In the genomic region with DNA sequence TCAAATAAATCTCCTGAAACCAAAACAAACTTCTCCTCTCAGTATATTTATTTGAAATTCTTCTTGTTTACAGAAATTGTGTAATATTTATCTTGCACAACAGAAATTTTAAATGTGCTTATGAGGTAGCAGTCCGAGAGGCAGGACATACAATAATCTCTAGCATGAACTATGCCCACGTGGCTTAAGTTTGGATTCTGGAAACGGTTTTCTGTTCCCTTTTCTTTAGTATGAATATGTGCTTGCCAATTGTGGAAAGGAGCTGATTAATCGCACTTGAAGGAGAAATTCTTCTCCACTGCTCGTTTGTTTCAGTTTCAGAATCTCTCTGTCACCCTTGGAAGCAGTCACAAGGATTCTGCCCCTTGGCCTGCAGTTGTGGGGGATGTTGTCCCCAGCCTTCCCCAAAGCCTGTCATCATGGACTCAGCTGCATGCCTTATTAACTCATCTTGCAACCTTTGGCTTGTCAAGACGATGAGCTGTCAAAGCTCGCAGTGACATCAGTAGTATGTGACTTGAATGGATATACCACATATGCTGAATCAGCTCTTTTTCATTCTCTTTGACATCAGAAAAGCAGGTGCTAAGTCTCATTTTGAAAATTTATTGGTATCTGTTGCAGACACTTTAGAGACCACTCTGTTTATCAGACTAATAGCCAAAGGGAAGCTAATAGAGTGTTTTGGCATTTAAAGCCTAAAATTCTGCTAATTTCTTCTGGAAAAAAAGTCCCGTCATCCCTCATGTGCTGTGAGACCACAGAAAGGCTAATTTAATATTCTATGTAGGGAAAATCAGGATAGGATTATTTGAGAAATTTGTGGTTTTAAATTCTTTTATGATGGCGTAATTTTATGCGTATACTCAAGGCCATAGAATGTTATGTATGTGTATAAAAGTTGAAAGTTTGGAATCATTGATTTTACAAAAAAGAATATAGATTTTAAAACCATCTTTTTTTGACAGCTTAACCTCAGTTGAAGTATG, we compare ENCODE assay signal across 1 cellular context.
A peak's percentile ranks its signal among the peaks of the same experiment; 100 is the strongest.
TF ChIP-seq lines count a peak whose summit lies in the region.

No MANE protein-coding gene starts in this region.

TF ChIP-seq in HepG2, 621 proteins besides CTCF, POLR2A, EP300 and RAD21 (continued from another document and continues in another):
- TF ChIP-seq ZBTB10 (CRISPR knock-in tag; IDR thresholded peaks at IDR 0.05; ENCODE audit: borderline replicate concordance) (no peak), ZNF350 (CRISPR knock-in tag; IDR thresholded peaks at IDR 0.05; ENCODE audit: borderline replicate concordance, low read depth) (no peak), JARID2 (CRISPR knock-in tag; IDR thresholded peaks at IDR 0.05; ENCODE audit: insufficient replicate concordance) (no peak), FOXP1 (IDR thresholded peaks at IDR 0.05) (no peak), FOXP1 (CRISPR knock-in tag; IDR thresholded peaks at IDR 0.05) (peak; percentile 64; the same call in 1 of the 2 replicates), PHF5A (CRISPR knock-in tag; IDR thresholded peaks at IDR 0.05; ENCODE audit: low read depth, unreplicated experiment) (no peak), EZH2 (conservative IDR thresholded peaks at IDR 0.05; ENCODE audit: low read depth, low read length) (no peak), HNRNPH1 (optimal IDR thresholded peaks at IDR 0.05; ENCODE audit: low read depth, low read length) (no peak), YEATS4 (CRISPR knock-in tag; IDR thresholded peaks at IDR 0.05; ENCODE audit: borderline replicate concordance) (no peak), CHD4 (IDR thresholded peaks at IDR 0.05; ENCODE audit: borderline replicate concordance, low read length) (no peak), ZNF652 (CRISPR knock-in tag; IDR thresholded peaks at IDR 0.05; ENCODE audit: borderline replicate concordance, low read depth) (no peak), PAX8 (CRISPR knock-in tag; IDR thresholded peaks at IDR 0.05; ENCODE audit: borderline replicate concordance) (no peak), MEIS2 (CRISPR knock-in tag; IDR thresholded peaks at IDR 0.05) (no peak), JUN (CRISPR knock-in tag; IDR thresholded peaks at IDR 0.05) (no peak), ZNF17 (CRISPR knock-in tag; IDR thresholded peaks at IDR 0.05) (no peak), NRL (CRISPR knock-in tag; IDR thresholded peaks at IDR 0.05; ENCODE audit: borderline replicate concordance) (no peak), ZBTB34 (CRISPR knock-in tag; IDR thresholded peaks at IDR 0.05) (no peak), ZNF766 (CRISPR knock-in tag; IDR thresholded peaks at IDR 0.05; ENCODE audit: borderline replicate concordance) (no peak), CSRNP1 (CRISPR knock-in tag; IDR thresholded peaks at IDR 0.05) (no peak), SIX1 (CRISPR knock-in tag; IDR thresholded peaks at IDR 0.05; ENCODE audit: borderline replicate concordance) (no peak), MAFG (CRISPR knock-in tag; IDR thresholded peaks at IDR 0.05) (peak; percentile 86), ZNF790 (CRISPR knock-in tag; IDR thresholded peaks at IDR 0.05; ENCODE audit: borderline replicate concordance) (no peak)
- TF ChIP-seq, protein P1, sequence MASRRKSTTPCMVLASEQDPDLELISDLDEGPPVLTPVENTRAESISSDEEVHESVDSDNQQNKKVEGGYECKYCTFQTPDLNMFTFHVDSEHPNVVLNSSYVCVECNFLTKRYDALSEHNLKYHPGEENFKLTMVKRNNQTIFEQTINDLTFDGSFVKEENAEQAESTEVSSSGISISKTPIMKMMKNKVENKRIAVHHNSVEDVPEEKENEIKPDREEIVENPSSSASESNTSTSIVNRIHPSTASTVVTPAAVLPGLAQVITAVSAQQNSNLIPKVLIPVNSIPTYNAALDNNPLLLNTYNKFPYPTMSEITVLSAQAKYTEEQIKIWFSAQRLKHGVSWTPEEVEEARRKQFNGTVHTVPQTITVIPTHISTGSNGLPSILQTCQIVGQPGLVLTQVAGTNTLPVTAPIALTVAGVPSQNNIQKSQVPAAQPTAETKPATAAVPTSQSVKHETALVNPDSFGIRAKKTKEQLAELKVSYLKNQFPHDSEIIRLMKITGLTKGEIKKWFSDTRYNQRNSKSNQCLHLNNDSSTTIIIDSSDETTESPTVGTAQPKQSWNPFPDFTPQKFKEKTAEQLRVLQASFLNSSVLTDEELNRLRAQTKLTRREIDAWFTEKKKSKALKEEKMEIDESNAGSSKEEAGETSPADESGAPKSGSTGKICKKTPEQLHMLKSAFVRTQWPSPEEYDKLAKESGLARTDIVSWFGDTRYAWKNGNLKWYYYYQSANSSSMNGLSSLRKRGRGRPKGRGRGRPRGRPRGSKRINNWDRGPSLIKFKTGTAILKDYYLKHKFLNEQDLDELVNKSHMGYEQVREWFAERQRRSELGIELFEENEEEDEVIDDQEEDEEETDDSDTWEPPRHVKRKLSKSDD (CRISPR knock-in tag; IDR thresholded peaks at IDR 0.05; ENCODE audit: low read depth) = no peak
- TF ChIP-seq, protein P2, sequence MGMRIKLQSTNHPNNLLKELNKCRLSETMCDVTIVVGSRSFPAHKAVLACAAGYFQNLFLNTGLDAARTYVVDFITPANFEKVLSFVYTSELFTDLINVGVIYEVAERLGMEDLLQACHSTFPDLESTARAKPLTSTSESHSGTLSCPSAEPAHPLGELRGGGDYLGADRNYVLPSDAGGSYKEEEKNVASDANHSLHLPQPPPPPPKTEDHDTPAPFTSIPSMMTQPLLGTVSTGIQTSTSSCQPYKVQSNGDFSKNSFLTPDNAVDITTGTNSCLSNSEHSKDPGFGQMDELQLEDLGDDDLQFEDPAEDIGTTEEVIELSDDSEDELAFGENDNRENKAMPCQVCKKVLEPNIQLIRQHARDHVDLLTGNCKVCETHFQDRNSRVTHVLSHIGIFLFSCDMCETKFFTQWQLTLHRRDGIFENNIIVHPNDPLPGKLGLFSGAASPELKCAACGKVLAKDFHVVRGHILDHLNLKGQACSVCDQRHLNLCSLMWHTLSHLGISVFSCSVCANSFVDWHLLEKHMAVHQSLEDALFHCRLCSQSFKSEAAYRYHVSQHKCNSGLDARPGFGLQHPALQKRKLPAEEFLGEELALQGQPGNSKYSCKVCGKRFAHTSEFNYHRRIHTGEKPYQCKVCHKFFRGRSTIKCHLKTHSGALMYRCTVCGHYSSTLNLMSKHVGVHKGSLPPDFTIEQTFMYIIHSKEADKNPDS (CRISPR knock-in tag; IDR thresholded peaks at IDR 0.05) = no peak
- TF ChIP-seq, protein P3, sequence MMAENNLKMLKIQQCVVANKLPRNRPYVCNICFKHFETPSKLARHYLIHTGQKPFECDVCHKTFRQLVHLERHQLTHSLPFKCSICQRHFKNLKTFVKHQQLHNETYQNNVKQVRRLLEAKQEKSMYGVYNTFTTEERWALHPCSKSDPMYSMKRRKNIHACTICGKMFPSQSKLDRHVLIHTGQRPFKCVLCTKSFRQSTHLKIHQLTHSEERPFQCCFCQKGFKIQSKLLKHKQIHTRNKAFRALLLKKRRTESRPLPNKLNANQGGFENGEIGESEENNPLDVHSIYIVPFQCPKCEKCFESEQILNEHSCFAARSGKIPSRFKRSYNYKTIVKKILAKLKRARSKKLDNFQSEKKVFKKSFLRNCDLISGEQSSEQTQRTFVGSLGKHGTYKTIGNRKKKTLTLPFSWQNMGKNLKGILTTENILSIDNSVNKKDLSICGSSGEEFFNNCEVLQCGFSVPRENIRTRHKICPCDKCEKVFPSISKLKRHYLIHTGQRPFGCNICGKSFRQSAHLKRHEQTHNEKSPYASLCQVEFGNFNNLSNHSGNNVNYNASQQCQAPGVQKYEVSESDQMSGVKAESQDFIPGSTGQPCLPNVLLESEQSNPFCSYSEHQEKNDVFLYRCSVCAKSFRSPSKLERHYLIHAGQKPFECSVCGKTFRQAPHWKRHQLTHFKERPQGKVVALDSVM (CRISPR knock-in tag; IDR thresholded peaks at IDR 0.05) = no peak
- TF ChIP-seq, protein P4, sequence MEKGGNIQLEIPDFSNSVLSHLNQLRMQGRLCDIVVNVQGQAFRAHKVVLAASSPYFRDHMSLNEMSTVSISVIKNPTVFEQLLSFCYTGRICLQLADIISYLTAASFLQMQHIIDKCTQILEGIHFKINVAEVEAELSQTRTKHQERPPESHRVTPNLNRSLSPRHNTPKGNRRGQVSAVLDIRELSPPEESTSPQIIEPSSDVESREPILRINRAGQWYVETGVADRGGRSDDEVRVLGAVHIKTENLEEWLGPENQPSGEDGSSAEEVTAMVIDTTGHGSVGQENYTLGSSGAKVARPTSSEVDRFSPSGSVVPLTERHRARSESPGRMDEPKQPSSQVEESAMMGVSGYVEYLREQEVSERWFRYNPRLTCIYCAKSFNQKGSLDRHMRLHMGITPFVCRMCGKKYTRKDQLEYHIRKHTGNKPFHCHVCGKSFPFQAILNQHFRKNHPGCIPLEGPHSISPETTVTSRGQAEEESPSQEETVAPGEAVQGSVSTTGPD (CRISPR knock-in tag; IDR thresholded peaks at IDR 0.05) = no peak
- TF ChIP-seq, protein P5, sequence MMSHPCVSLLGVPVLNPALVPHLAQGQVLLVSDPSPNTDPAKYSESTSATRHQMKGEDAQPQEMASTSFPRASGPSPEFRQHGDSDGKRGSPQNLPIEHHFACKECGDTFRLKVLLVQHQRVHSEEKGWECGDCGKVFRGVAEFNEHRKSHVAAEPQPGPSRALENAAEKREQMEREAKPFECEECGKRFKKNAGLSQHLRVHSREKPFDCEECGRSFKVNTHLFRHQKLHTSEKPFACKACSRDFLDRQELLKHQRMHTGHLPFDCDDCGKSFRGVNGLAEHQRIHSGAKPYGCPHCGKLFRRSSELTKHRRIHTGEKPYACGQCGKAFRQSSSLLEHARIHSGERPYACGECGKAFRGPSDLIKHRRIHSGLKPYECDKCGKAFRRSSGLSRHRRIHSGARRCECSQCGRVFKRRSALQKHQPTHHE (CRISPR knock-in tag; IDR thresholded peaks at IDR 0.05; ENCODE audit: borderline replicate concordance) = no peak
